In the genomic region with DNA sequence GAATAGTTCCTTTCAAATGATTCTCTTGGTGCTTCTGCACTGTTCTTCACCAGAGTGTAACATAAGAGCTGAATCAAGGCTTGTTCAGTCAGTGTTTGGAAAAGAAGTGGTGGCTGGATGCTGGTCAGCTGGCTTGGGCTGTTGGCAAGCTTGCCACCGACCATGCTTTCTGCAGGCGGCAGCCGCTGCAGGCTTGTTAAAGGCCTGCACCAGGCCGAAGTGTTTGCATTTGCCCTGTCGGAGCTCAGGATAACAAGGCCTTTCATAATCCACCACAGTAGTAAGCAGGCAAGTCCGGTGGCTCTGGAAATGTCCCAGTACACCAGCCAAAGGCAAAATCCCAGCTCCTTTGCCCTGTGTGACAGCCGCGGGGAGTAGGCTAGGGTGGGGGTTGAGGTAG, we compare ENCODE assay signal across 9 cellular contexts. TPM values are rescaled to one million over a fixed set of nuclear protein-coding genes. Genes with fewer than 3 reads are reported as not detected.
A peak's percentile ranks its signal among the peaks of the same experiment; 100 is the strongest.
DNase-seq lines count a peak whose midpoint lies in the region; ATAC-seq lines count a peak whose summit lies in the region.
"Had no signal": no experiment of that assay in that cellular context is flagged by ENCODE, and none has a peak within 500 bp of the region (broad histone marks: within the 10 kb centered on the region; RNA-seq: fewer than 3 reads in every experiment).

No MANE protein-coding gene starts in this region.

- intact Hi-C loops in left ventricle myocardium superior (cut with micrococcal nuclease): no loop called here

- H3K27ac ChIP-seq in skeletal muscle tissue (ENCODE audit: low read depth, low read length): no peak overlapping the region

- H3K27me3 ChIP-seq in adipocyte (replicated peaks; ENCODE audit: control insufficient read depth, insufficient read depth, low read length) (no peaks in the 10 kb centered on the region), skeletal muscle tissue (ENCODE audit: control insufficient read depth in 3 of 3, insufficient read depth in 3 of 3, low read length in 3 of 3) (no peaks in the 10 kb centered on the region)

- H3K9ac ChIP-seq in adipocyte (ENCODE audit: low read length) (peak overlapping the region; percentile 62), skeletal muscle tissue (ENCODE audit: low read depth in 1 of 3, low read length in 3 of 3) (peak overlapping the region; percentile 8 to 58 (median 48))

- H3K4me1 ChIP-seq in adipocyte (ENCODE audit: control insufficient read depth, insufficient read depth, low read length) (peaks cover 41% of the 10 kb centered on the region), skeletal muscle tissue (ENCODE audit: control insufficient read depth in 3 of 3, insufficient read depth in 3 of 3, low read length in 3 of 3) (peaks cover 32 to 42% (median 35%) of the 10 kb centered on the region in 3 donors)

- peak; percentile 31 for ATAC-seq in GM19395 (IDR thresholded peaks at IDR 0.05; ENCODE audit: unreplicated experiment)
- ATAC-seq in left ventricle myocardium superior: peak; percentile 94
- ATAC-seq in HG03139 (IDR thresholded peaks at IDR 0.05; ENCODE audit: unreplicated experiment): no peak

- H3K9me3 ChIP-seq in adipocyte (ENCODE audit: control insufficient read depth, low read length) (no peaks in the 10 kb centered on the region), skeletal muscle tissue (ENCODE audit: control insufficient read depth in 3 of 3, low read length in 3 of 3) (no peaks in the 10 kb centered on the region)

- peak overlapping the region; percentile 2 for H3K4me3 ChIP-seq in adipocyte (ENCODE audit: low read length)
- H3K4me3 ChIP-seq in skeletal muscle tissue (ENCODE audit: low read length in 3 of 3): peak overlapping the region in 2 of 3 donors; percentile 11 to 15

- DNase-seq in adipocyte (ENCODE audit: low read depth): no peak
- peak; percentile 87 for DNase-seq in left ventricle myocardium superior
- DNase-seq in GF-D8 (lab: John Stamatoyannopoulos, UW): no peak
- DNase-seq in OCI-M2 (lab: John Stamatoyannopoulos, UW; ENCODE audit: unreplicated experiment): no peak
- no peak for DNase-seq in NCI-H69 (lab: John Stamatoyannopoulos, UW)
- DNase-seq: amniotic stem cell had no signal

- H3K36me3 ChIP-seq in adipocyte (ENCODE audit: control insufficient read depth, insufficient read depth, low read length, severe bottlenecking): no peaks in the 10 kb centered on the region
- H3K36me3 ChIP-seq in skeletal muscle tissue (ENCODE audit: control insufficient read depth in 3 of 3, insufficient read depth in 3 of 3, low read length in 3 of 3): no peaks in the 10 kb centered on the region

RNA-seq across cellular contexts. Expression of a gene that starts 26.9 kb away (rescaled TPM):
- total RNA-seq in left ventricle myocardium superior (111 TPM), skeletal muscle tissue (36.5 TPM)
